Comparison of ENCODE assay signal across 8 cellular contexts in genomic region chr20:44909872-44910689, GRCh38. TPM values are rescaled to one million over a fixed set of nuclear protein-coding genes. Genes with fewer than 3 reads are reported as not detected.
DNase-seq lines count a peak whose midpoint lies in the region; ATAC-seq and TF ChIP-seq lines count a peak whose summit lies in the region.

TSS of gene PABPC1L (plus strand) at chr20:44910060. CDS start at chr20:44910144, 84 bp downstream.

- H3K9me2 ChIP-seq in SK-N-SH: no peaks in the 10 kb centered on the region

- H3K4me1 ChIP-seq in SK-N-SH (ENCODE audit: control insufficient read depth in 1 of 2, insufficient read depth in 2 of 2, low read depth in 1 of 2, low read length in 1 of 2): peaks cover 0 to 9% of the 10 kb centered on the region in 2 experiments; a peak in 1 of 4 replicates
- H3K4me1 ChIP-seq in parathyroid adenoma: no peaks in the 10 kb centered on the region
- peaks cover 7% of the 10 kb centered on the region for H3K4me1 ChIP-seq in upper lobe of right lung

- H2AFZ ChIP-seq in SK-N-SH (ENCODE audit: low read depth): peak within 1 kb of the TSS; percentile 54; the same call in 1 of the 2 replicates
- peak within 1 kb of the TSS; percentile 96 for H2AFZ ChIP-seq in parathyroid adenoma

- DNase-seq in DMS79 (lab: John Stamatoyannopoulos, UW): peak; percentile 51
- peak; percentile 49 for DNase-seq in LHCN-M2 (ENCODE audit: low read depth)
- peak; percentile 93 for DNase-seq in SK-N-SH
- DNase-seq in activated naive CD4-positive, alpha-beta T cell treated with anti-CD3 and anti-CD28 coated beads, Interleukin-2, amount 50 U/mL, for 16 hours: peak; percentile 83
- peak; percentile 82 for DNase-seq in Right ventricle myocardium inferior (ENCODE audit: missing footprints)
- DNase-seq in upper lobe of right lung: peak; percentile 92

- H3K4me2 ChIP-seq in SK-N-SH (peak within 1 kb of the TSS; percentile 96), parathyroid adenoma (ENCODE audit: low read length) (peak within 1 kb of the TSS; percentile 60)

- H4K20me1 ChIP-seq in SK-N-SH (ENCODE audit: insufficient read depth): peaks cover 12% of the 10 kb centered on the region; the same call in 1 of the 2 replicates

- TF ChIP-seq CTCF in SK-N-SH (IDR thresholded peaks at IDR 0.05) (no peak), parathyroid adenoma (IDR thresholded peaks at IDR 0.05) (no peak), upper lobe of right lung (IDR thresholded peaks at IDR 0.05) (no peak)

- H3K9ac ChIP-seq in SK-N-SH: peak within 1 kb of the TSS; percentile 76; the same call in 1 of the 2 replicates
- peak within 1 kb of the TSS; percentile 11 for H3K9ac ChIP-seq in parathyroid adenoma

- TF ChIP-seq RAD21 in SK-N-SH (IDR thresholded peaks at IDR 0.05; ENCODE audit: low read length): no peak

- H3K36me3 ChIP-seq in SK-N-SH (replicated peaks in 1 of 2; ENCODE audit: control insufficient read depth in 1 of 2, insufficient read depth in 2 of 2, low read length in 1 of 2) (peaks cover 39 to 63% of the 10 kb centered on the region in 2 experiments), parathyroid adenoma (ENCODE audit: control insufficient read depth, insufficient read depth, low read length) (no peaks in the 10 kb centered on the region), upper lobe of right lung (peaks cover 47% of the 10 kb centered on the region)

- H3K79me2 ChIP-seq in SK-N-SH (ENCODE audit: insufficient read depth): peaks cover 15% of the 10 kb centered on the region; the same call in 1 of the 2 replicates
- H3K79me2 ChIP-seq in parathyroid adenoma: no peaks in the 10 kb centered on the region

- ATAC-seq in GM21717 (IDR thresholded peaks at IDR 0.05; ENCODE audit: unreplicated experiment) (peak; percentile 85), Right ventricle myocardium inferior (peak; percentile 92), upper lobe of right lung (peak; percentile 94)

- CTCF ChIA-PET in SK-N-SH (lab: Yijun Ruan, JAX): interaction anchor here (0.7 to 1.8 kb wide), 7 partner anchors 9 to 227 kb away, joined by 3 to 11 read pairs (median 3); no protein-coding TSS in a partner anchor

- H3K4me3 ChIP-seq in SK-N-SH (ENCODE audit: low read depth in 2 of 2, low read length in 1 of 2): peak within 1 kb of the TSS; percentile 72 to 87
- peak within 1 kb of the TSS; percentile 39 for H3K4me3 ChIP-seq in parathyroid adenoma (ENCODE audit: low read depth, low read length)
- H3K4me3 ChIP-seq in upper lobe of right lung: peak within 1 kb of the TSS; percentile 65

- TF ChIP-seq EP300 in SK-N-SH (IDR thresholded peaks at IDR 0.05; ENCODE audit: borderline replicate concordance in 1 of 2, low read depth in 1 of 2, low read length in 1 of 2): no peak

- H3K27me3 ChIP-seq in SK-N-SH (ENCODE audit: insufficient read depth): no peaks in the 10 kb centered on the region
- H3K27me3 ChIP-seq in parathyroid adenoma (ENCODE audit: control insufficient read depth, insufficient read depth, low read length): no peaks in the 10 kb centered on the region
- H3K27me3 ChIP-seq in upper lobe of right lung: no peaks in the 10 kb centered on the region

- peak within 1 kb of the TSS; percentile 26 to 65 for H3K27ac ChIP-seq in SK-N-SH (ENCODE audit: low read depth in 2 of 2, low read length in 1 of 2)
- H3K27ac ChIP-seq in parathyroid adenoma: no peak within 1 kb of the TSS
- no peak within 1 kb of the TSS for H3K27ac ChIP-seq in upper lobe of right lung

- H3F3A ChIP-seq in SK-N-SH (replicated peaks; ENCODE audit: insufficient read depth): peaks cover 36% of the 10 kb centered on the region

- intact Hi-C loops in Right ventricle myocardium inferior (cut with DNase I): no loop called here
- intact Hi-C loops in upper lobe of right lung (cut with DNase I): no loop called here

- H3K9me3 ChIP-seq in SK-N-SH (no peaks in the 10 kb centered on the region), parathyroid adenoma (ENCODE audit: control insufficient read depth, low read length) (no peaks in the 10 kb centered on the region), upper lobe of right lung (no peaks in the 10 kb centered on the region)

- POLR2A ChIA-PET in SK-N-SH (lab: Yijun Ruan, JAX): no interaction called here

- 3% methylated on average over 20 of the region's 61 CpGs for WGBS in SK-N-SH (ENCODE audit: low lambda C conversion rate)

TF ChIP-seq in SK-N-SH, 30 proteins besides CTCF, POLR2A, EP300 and RAD21:
- TF ChIP-seq TCF12 (IDR thresholded peaks at IDR 0.05) (no peak), USF2 (IDR thresholded peaks at IDR 0.05; ENCODE audit: borderline replicate concordance, low read depth, low read length) (no peak), TEAD4 (IDR thresholded peaks at IDR 0.05; ENCODE audit: borderline replicate concordance, insufficient read depth) (no peak), ELF1 (IDR thresholded peaks at IDR 0.05) (peak; percentile 49; the same call in 1 of the 2 replicates), FOXJ3 (CRISPR knock-in tag; IDR thresholded peaks at IDR 0.05) (peak; percentile 35; the same call in 1 of the 2 replicates), NFIC (IDR thresholded peaks at IDR 0.05; ENCODE audit: borderline replicate concordance) (no peak), CHD2 (IDR thresholded peaks at IDR 0.05; ENCODE audit: low read length, partially characterized antibody) (no peak), POLR2AphosphoS5 (IDR thresholded peaks at IDR 0.05; ENCODE audit: low read depth, low read length) (peak; percentile 69), MEF2A (IDR thresholded peaks at IDR 0.05; ENCODE audit: borderline replicate concordance, low read depth) (no peak), RFX5 (IDR thresholded peaks at IDR 0.05; ENCODE audit: low read length) (no peak), NRF1 (IDR thresholded peaks at IDR 0.05; ENCODE audit: low read depth, low read length) (peak; percentile 43), YY1 (IDR thresholded peaks at IDR 0.05; ENCODE audit: low read depth) (0 out of 2 replicates have a peak, but pooled peaks have one; percentile 44), MAX (IDR thresholded peaks at IDR 0.05; ENCODE audit: low read depth) (peak; percentile 80), RXRA (IDR thresholded peaks at IDR 0.05; ENCODE audit: borderline replicate concordance, low read depth) (no peak), TAF1 (IDR thresholded peaks at IDR 0.05; ENCODE audit: borderline replicate concordance, low read depth, low read length) (0 out of 2 replicates have a peak, but pooled peaks have one; percentile 11), GATA2 (CRISPR knock-in tag; IDR thresholded peaks at IDR 0.05) (no peak), GABPA (IDR thresholded peaks at IDR 0.05; ENCODE audit: low read depth) (peak; percentile 67), SMC3 (IDR thresholded peaks at IDR 0.05; ENCODE audit: low read depth, low read length) (no peak), JUND (IDR thresholded peaks at IDR 0.05) (no peak; the same call in 1 of the 2 replicates), FOXM1 (IDR thresholded peaks at IDR 0.05; ENCODE audit: low read depth) (no peak), MXI1 (IDR thresholded peaks at IDR 0.05; ENCODE audit: low read depth, low read length) (peak; percentile 82; the same call in 1 of the 2 replicates)
- TF ChIP-seq, protein P1, sequence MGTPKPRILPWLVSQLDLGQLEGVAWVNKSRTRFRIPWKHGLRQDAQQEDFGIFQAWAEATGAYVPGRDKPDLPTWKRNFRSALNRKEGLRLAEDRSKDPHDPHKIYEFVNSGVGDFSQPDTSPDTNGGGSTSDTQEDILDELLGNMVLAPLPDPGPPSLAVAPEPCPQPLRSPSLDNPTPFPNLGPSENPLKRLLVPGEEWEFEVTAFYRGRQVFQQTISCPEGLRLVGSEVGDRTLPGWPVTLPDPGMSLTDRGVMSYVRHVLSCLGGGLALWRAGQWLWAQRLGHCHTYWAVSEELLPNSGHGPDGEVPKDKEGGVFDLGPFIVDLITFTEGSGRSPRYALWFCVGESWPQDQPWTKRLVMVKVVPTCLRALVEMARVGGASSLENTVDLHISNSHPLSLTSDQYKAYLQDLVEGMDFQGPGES (IDR thresholded peaks at IDR 0.05; ENCODE audit: low read depth, low read length): no peak
TF ChIP-seq in SK-N-SH: peak in this region for 9.

RNA-seq across cellular contexts. Expression of gene PABPC1L, which starts in this region (rescaled TPM):
- 7.4 and 11.1 TPM in 2 replicates for total RNA-seq in LHCN-M2 (2014; rRNA removed)
- polyA plus RNA-seq in LHCN-M2 (2012): 6.6 TPM
- 205 and 251 TPM in 2 replicates for polyA plus RNA-seq in SK-N-SH (2012; rRNA removed)
- 34.5 and 41.4 TPM in 2 replicates for polyA plus RNA-seq in SK-N-SH (2012; cell fraction: cytosol; rRNA removed)
- polyA plus RNA-seq in SK-N-SH (2012; cell fraction: nucleus; rRNA removed): 1,856 and 2,057 TPM in 2 replicates
- 2.3 TPM for total RNA-seq in Right ventricle myocardium inferior
- total RNA-seq in upper lobe of right lung: 46.4 TPM

Comparison
In these comparisons a context has a peak if more than half of its experiments do, and no peak if none do; other contexts are left out.
1. H3K27ac ChIP-seq: peak in SK-N-SH (2 of 2); none in parathyroid adenoma (single experiment) and upper lobe of right lung (single experiment).
2. Peak in every context shown above with its lines, with median percentiles within 50 percentile points of each other: DNase-seq, ATAC-seq and H3K4me3 ChIP-seq.